9 cellular contexts compared by ENCODE assay signal in genomic region chr2:236309669-236310029, GRCh38. TPM values are rescaled to one million over a fixed set of nuclear protein-coding genes. Genes with fewer than 3 reads are reported as not detected.
DNase-seq lines count a peak whose midpoint lies in the region; ATAC-seq and TF ChIP-seq lines count a peak whose summit lies in the region.
"Had no signal": no experiment of that assay in that cellular context is flagged by ENCODE, and none has a peak within 500 bp of the region (broad histone marks: within the 10 kb centered on the region; RNA-seq: fewer than 3 reads in every experiment).

No MANE protein-coding gene starts in this region.

- H3K27ac Mint-ChIP-seq in activated CD8-positive, alpha-beta T cell treated with anti-CD3 and anti-CD28 coated beads for 36 hours, result no peak overlapping the region
- no peak overlapping the region for H3K27ac Mint-ChIP-seq in activated CD8-positive, alpha-beta T cell treated with anti-CD3 and anti-CD28 coated beads, Interleukin-2, amount 10 ng/mL, durations not matched to agents 7 days and 5 days
- H3K27ac Mint-ChIP-seq: T-helper 17 cell had no signal

- intact Hi-C loops in activated CD8-positive, alpha-beta T cell treated with anti-CD3 and anti-CD28 coated beads for 36 hours (cut with micrococcal nuclease), result no loop called here

- peak; percentile 51 for TF ChIP-seq CTCF in activated CD8-positive, alpha-beta T cell treated with anti-CD3 and anti-CD28 coated beads for 36 hours (IDR thresholded peaks at IDR 0.05)
- TF ChIP-seq CTCF in fibroblast of pulmonary artery (IDR thresholded peaks at IDR 0.05; ENCODE audit: low read length, missing control alignments), result peak; percentile 39

- H3K4me3 ChIP-seq in fibroblast of pulmonary artery (replicated peaks; ENCODE audit: low read depth, low read length), result no peak overlapping the region

- no peaks in the 10 kb centered on the region for H3K36me3 Mint-ChIP-seq in activated CD8-positive, alpha-beta T cell treated with anti-CD3 and anti-CD28 coated beads for 36 hours (ENCODE audit: low read depth)
- H3K36me3 Mint-ChIP-seq in activated CD8-positive, alpha-beta T cell treated with anti-CD3 and anti-CD28 coated beads, Interleukin-2, amount 10 ng/mL, durations not matched to agents 7 days and 5 days (ENCODE audit: low read depth), result no peaks in the 10 kb centered on the region

- peaks cover 2% of the 10 kb centered on the region for H3K27me3 Mint-ChIP-seq in activated CD8-positive, alpha-beta T cell treated with anti-CD3 and anti-CD28 coated beads for 36 hours
- peaks cover 6% of the 10 kb centered on the region for H3K27me3 Mint-ChIP-seq in activated CD8-positive, alpha-beta T cell treated with anti-CD3 and anti-CD28 coated beads, Interleukin-2, amount 10 ng/mL, durations not matched to agents 7 days and 5 days (ENCODE audit: low read depth)

- POLR2A ChIA-PET in activated CD8-positive, alpha-beta T cell treated with anti-CD3 and anti-CD28 coated beads for 36 hours (lab: Charles Lee), result no interaction called here
- POLR2A ChIA-PET in activated CD8-positive, alpha-beta T cell treated with anti-CD3 and anti-CD28 coated beads, Interleukin-2, amount 10 ng/mL, durations not matched to agents 7 days and 5 days (lab: Charles Lee), result no interaction called here

- H3K4me3 Mint-ChIP-seq in activated CD8-positive, alpha-beta T cell treated with anti-CD3 and anti-CD28 coated beads for 36 hours, result no peak overlapping the region
- H3K4me3 Mint-ChIP-seq in activated CD8-positive, alpha-beta T cell treated with anti-CD3 and anti-CD28 coated beads, Interleukin-2, amount 10 ng/mL, durations not matched to agents 7 days and 5 days, result no peak overlapping the region
- H3K4me3 Mint-ChIP-seq: T-helper 17 cell had no signal

- H3K4me1 Mint-ChIP-seq in activated CD8-positive, alpha-beta T cell treated with anti-CD3 and anti-CD28 coated beads for 36 hours (ENCODE audit: low read depth), result no peaks in the 10 kb centered on the region
- H3K4me1 Mint-ChIP-seq in activated CD8-positive, alpha-beta T cell treated with anti-CD3 and anti-CD28 coated beads, Interleukin-2, amount 10 ng/mL, durations not matched to agents 7 days and 5 days (ENCODE audit: low read depth), result no peaks in the 10 kb centered on the region
- H3K4me1 Mint-ChIP-seq: T-helper 17 cell had no signal

- DNase-seq in activated CD8-positive, alpha-beta T cell treated with anti-CD3 and anti-CD28 coated beads for 36 hours, result no peak
- DNase-seq in activated CD8-positive, alpha-beta T cell treated with anti-CD3 and anti-CD28 coated beads, Interleukin-2, amount 10 ng/mL, durations not matched to agents 7 days and 5 days, result no peak
- DNase-seq in NCI-H748 (lab: John Stamatoyannopoulos, UW; ENCODE audit: unreplicated experiment) (peak; percentile 59), fibroblast of pulmonary artery (ENCODE audit: low read depth) (peak; percentile 8), superior temporal gyrus (ENCODE audit: extremely low spot score) (peak; percentile 55)
- DNase-seq: T-helper 17 cell had no signal

- ATAC-seq in activated CD8-positive, alpha-beta T cell treated with anti-CD3 and anti-CD28 coated beads for 36 hours, result no peak
- no peak for ATAC-seq in activated CD8-positive, alpha-beta T cell treated with anti-CD3 and anti-CD28 coated beads, Interleukin-2, amount 10 ng/mL, durations not matched to agents 7 days and 5 days
- ATAC-seq in HG03097 (IDR thresholded peaks at IDR 0.05; ENCODE audit: low FRiP score, unreplicated experiment) (no peak), HG03469 (IDR thresholded peaks at IDR 0.05; ENCODE audit: unreplicated experiment) (no peak), GM18867 (IDR thresholded peaks at IDR 0.05; ENCODE audit: unreplicated experiment) (no peak)
- ATAC-seq: T-helper 17 cell had no signal

- peaks cover 4% of the 10 kb centered on the region for H3K9me3 Mint-ChIP-seq in activated CD8-positive, alpha-beta T cell treated with anti-CD3 and anti-CD28 coated beads for 36 hours
- peaks cover 6% of the 10 kb centered on the region for H3K9me3 Mint-ChIP-seq in activated CD8-positive, alpha-beta T cell treated with anti-CD3 and anti-CD28 coated beads, Interleukin-2, amount 10 ng/mL, durations not matched to agents 7 days and 5 days (ENCODE audit: insufficient read depth)

- CTCF ChIA-PET in activated CD8-positive, alpha-beta T cell treated with anti-CD3 and anti-CD28 coated beads for 36 hours (lab: Charles Lee), result interaction anchor here (0.6 to 1.4 kb wide), 4 partner anchors 9 to 776 kb away, joined by 3 read pairs; partner anchors contain the start of gene COPS8
- CTCF ChIA-PET in activated CD8-positive, alpha-beta T cell treated with anti-CD3 and anti-CD28 coated beads, Interleukin-2, amount 10 ng/mL, durations not matched to agents 7 days and 5 days (lab: Charles Lee), result no interaction called here

RNA-seq across cellular contexts. Expression of gene ASB18, which starts 45.4 kb away (rescaled TPM):
- total RNA-seq in activated CD8-positive, alpha-beta T cell treated with anti-CD3 and anti-CD28 coated beads for 36 hours, result not detected
- total RNA-seq in activated CD8-positive, alpha-beta T cell treated with anti-CD3 and anti-CD28 coated beads, Interleukin-2, amount 10 ng/mL, durations not matched to agents 7 days and 5 days, result not detected
- total RNA-seq: T-helper 17 cell had no signal

Comparison
In these comparisons a context has a peak if more than half of its experiments do, and no peak if none do; other contexts are left out.
1. DNase-seq: peak in NCI-H748 (single experiment), fibroblast of pulmonary artery (single experiment) and superior temporal gyrus (single experiment); none in activated CD8-positive, alpha-beta T cell treated with anti-CD3 and anti-CD28 coated beads for 36 hours (single experiment) and activated CD8-positive, alpha-beta T cell treated with anti-CD3 and anti-CD28 coated beads, Interleukin-2, amount 10 ng/mL, durations not matched to agents 7 days and 5 days (single experiment).